ENCODE assay signal across 7 cellular contexts in genomic region chr17:42540558-42540957, GRCh38. TPM values are rescaled to one million over a fixed set of nuclear protein-coding genes. Genes with fewer than 3 reads are reported as not detected.
DNase-seq lines count a peak whose midpoint lies in the region; ATAC-seq and TF ChIP-seq lines count a peak whose summit lies in the region.
"Not testable (repeated sequence)": the region's sequence is repeated elsewhere in the genome, so short reads cannot be mapped to it uniquely, and the experiment has no call there.

No MANE protein-coding gene starts in this region.

- H3K27me3 Mint-ChIP-seq in T-helper 1 cell treated with Interleukin-12 subunit alpha and Interleukin-12 subunit beta and Interleukin-4 antibody, amounts not matched to agents 30 μg/mL and 1 μg/mL, for 36 hours (ENCODE audit: low read depth); activated CD8-positive, alpha-beta memory T cell treated with anti-CD3 and anti-CD28 coated beads, Interleukin-2, amount 10 ng/mL, durations not matched to agents 7 days and 5 days; activated naive CD8-positive, alpha-beta T cell treated with anti-CD3 and anti-CD28 coated beads for 36 hours; nephron progenitor cell (ENCODE audit: low read depth, poor library complexity): not testable (repeated sequence)

- not testable (repeated sequence) for H3K36me3 ChIP-seq in HCT116 (ENCODE audit: control insufficient read depth in 1 of 2, insufficient read depth in 2 of 2, low read length in 2 of 2); hepatocyte (replicated peaks; ENCODE audit: insufficient read depth, low read depth)

- H3K4me2 ChIP-seq in HCT116 (ENCODE audit: low read length) = 0 out of 2 replicates have a peak overlapping the region, but pooled peaks have one; percentile 37
- not testable (repeated sequence) for H3K4me2 ChIP-seq in hepatocyte

- H3K4me1 Mint-ChIP-seq in T-helper 1 cell treated with Interleukin-12 subunit alpha and Interleukin-12 subunit beta and Interleukin-4 antibody, amounts not matched to agents 30 μg/mL and 1 μg/mL, for 36 hours (ENCODE audit: low read depth) = peaks cover 35% of the 10 kb centered on the region
- peaks cover 37% of the 10 kb centered on the region for H3K4me1 Mint-ChIP-seq in activated CD8-positive, alpha-beta memory T cell treated with anti-CD3 and anti-CD28 coated beads, Interleukin-2, amount 10 ng/mL, durations not matched to agents 7 days and 5 days
- peaks cover 32% of the 10 kb centered on the region for H3K4me1 Mint-ChIP-seq in activated naive CD8-positive, alpha-beta T cell treated with anti-CD3 and anti-CD28 coated beads for 36 hours
- H3K4me1 Mint-ChIP-seq in nephron progenitor cell = peaks cover 35% of the 10 kb centered on the region

- not testable (repeated sequence) for H3K9ac ChIP-seq in HCT116 (ENCODE audit: low read length)

- CTCF ChIA-PET in HCT116 (lab: Charles Lee) = not testable (repeated sequence)
- CTCF ChIA-PET in activated CD8-positive, alpha-beta memory T cell treated with anti-CD3 and anti-CD28 coated beads, Interleukin-2, amount 10 ng/mL, durations not matched to agents 7 days and 5 days (lab: Charles Lee) = interaction anchor here (1.1 to 2.0 kb wide), 6 partner anchors 10 to 38 kb away, joined by 3 to 10 read pairs (median 5); no protein-coding TSS in a partner anchor

- not testable (repeated sequence) for H3K79me2 ChIP-seq in HCT116 (ENCODE audit: insufficient read depth, low read length)
- peaks cover 18% of the 10 kb centered on the region for H3K79me2 ChIP-seq in hepatocyte

- peak overlapping the region; percentile 16 for H3K4me3 Mint-ChIP-seq in T-helper 1 cell treated with Interleukin-12 subunit alpha and Interleukin-12 subunit beta and Interleukin-4 antibody, amounts not matched to agents 30 μg/mL and 1 μg/mL, for 36 hours
- not testable (repeated sequence) for H3K4me3 Mint-ChIP-seq in activated CD8-positive, alpha-beta memory T cell treated with anti-CD3 and anti-CD28 coated beads, Interleukin-2, amount 10 ng/mL, durations not matched to agents 7 days and 5 days; nephron progenitor cell
- H3K4me3 Mint-ChIP-seq in activated naive CD8-positive, alpha-beta T cell treated with anti-CD3 and anti-CD28 coated beads for 36 hours = peak overlapping the region; percentile 29

- not testable (repeated sequence) for H3K9me3 ChIP-seq in HCT116 (ENCODE audit: control insufficient read depth in 1 of 2, insufficient read depth in 1 of 2, low read depth in 1 of 2, low read length in 2 of 2); hepatocyte (ENCODE audit: low read depth)

- not testable (repeated sequence) for H2AFZ ChIP-seq in HCT116 (ENCODE audit: low read depth, low read length, poor library complexity, severe bottlenecking); hepatocyte

- not testable (repeated sequence) for H3K9me3 Mint-ChIP-seq in T-helper 1 cell treated with Interleukin-12 subunit alpha and Interleukin-12 subunit beta and Interleukin-4 antibody, amounts not matched to agents 30 μg/mL and 1 μg/mL, for 36 hours; activated CD8-positive, alpha-beta memory T cell treated with anti-CD3 and anti-CD28 coated beads, Interleukin-2, amount 10 ng/mL, durations not matched to agents 7 days and 5 days (ENCODE audit: low read depth); activated naive CD8-positive, alpha-beta T cell treated with anti-CD3 and anti-CD28 coated beads for 36 hours; nephron progenitor cell

- TF ChIP-seq RAD21 in HCT116 (IDR thresholded peaks at IDR 0.05; ENCODE audit: low read depth) = not testable (repeated sequence)

- not testable (repeated sequence) for H3K4me3 ChIP-seq in HCT116 (replicated peaks in 1 of 2; ENCODE audit: low read depth in 1 of 2, low read length in 2 of 2); hepatocyte

- not testable (repeated sequence) for H3K9me2 ChIP-seq in HCT116 (ENCODE audit: insufficient read depth); hepatocyte (replicated peaks; ENCODE audit: insufficient read depth)

- H3K4me1 ChIP-seq in HCT116 (ENCODE audit: control insufficient read depth in 1 of 2, insufficient read depth in 2 of 2, low read length in 2 of 2) (peaks cover 17 to 28% of the 10 kb centered on the region in 2 experiments), hepatocyte (ENCODE audit: insufficient read depth) (peaks cover 12% of the 10 kb centered on the region)

- H3K27me3 ChIP-seq in HCT116 (ENCODE audit: insufficient read depth, low read length); hepatocyte: not testable (repeated sequence)

- RAD21 ChIA-PET in HCT116 (lab: Charles Lee; ENCODE audit: low non-redundant PET in 1 of 2, low total read pairs in 2 of 2, uncharacterized antibody in 2 of 2, unreplicated experiment in 2 of 2) = not testable (repeated sequence)

- BruUV-seq in HCT116 (replicated peaks; lab: Mats Ljungman, UMichigan) = not testable (repeated sequence)

- not testable (repeated sequence) for H4K20me1 ChIP-seq in HCT116 (ENCODE audit: insufficient read depth); hepatocyte (ENCODE audit: insufficient read depth, poor library complexity, severe bottlenecking)

- not testable (repeated sequence) for TF ChIP-seq CTCF in HCT116 (IDR thresholded peaks at IDR 0.05 in 2 of 3, conservative IDR thresholded peaks at IDR 0.05 in 1 of 3; ENCODE audit: borderline replicate concordance in 1 of 3, insufficient read depth in 1 of 3, low read depth in 2 of 3, low read length in 2 of 3); hepatocyte (IDR thresholded peaks at IDR 0.05; ENCODE audit: poor library complexity); nephron progenitor cell (IDR thresholded peaks at IDR 0.05)

- intact Hi-C loops in HCT116 (cut with micrococcal nuclease) = not testable (repeated sequence)

- 97% methylated on average over 4 of the region's 4 CpGs for WGBS in hepatocyte (ENCODE audit: low lambda C conversion rate, missing lambda C conversion rate)

- peaks cover 18% of the 10 kb centered on the region for H3K36me3 Mint-ChIP-seq in T-helper 1 cell treated with Interleukin-12 subunit alpha and Interleukin-12 subunit beta and Interleukin-4 antibody, amounts not matched to agents 30 μg/mL and 1 μg/mL, for 36 hours (ENCODE audit: low read depth)
- H3K36me3 Mint-ChIP-seq in activated CD8-positive, alpha-beta memory T cell treated with anti-CD3 and anti-CD28 coated beads, Interleukin-2, amount 10 ng/mL, durations not matched to agents 7 days and 5 days = peaks cover 11% of the 10 kb centered on the region
- H3K36me3 Mint-ChIP-seq in activated naive CD8-positive, alpha-beta T cell treated with anti-CD3 and anti-CD28 coated beads for 36 hours = peaks cover 34% of the 10 kb centered on the region
- H3K36me3 Mint-ChIP-seq in nephron progenitor cell (ENCODE audit: low read depth) = peaks cover 17% of the 10 kb centered on the region

- not testable (repeated sequence) for ATAC-seq in HCT116; activated CD8-positive, alpha-beta memory T cell treated with anti-CD3 and anti-CD28 coated beads, Interleukin-2, amount 10 ng/mL, durations not matched to agents 7 days and 5 days

- DNase-seq in AG20443 (ENCODE audit: low spot score) = peak; percentile 1
- not testable (repeated sequence) for DNase-seq in HCT116 (ENCODE audit: low read depth, low spot score); activated CD8-positive, alpha-beta memory T cell treated with anti-CD3 and anti-CD28 coated beads, Interleukin-2, amount 10 ng/mL, durations not matched to agents 7 days and 5 days; activated naive CD8-positive, alpha-beta T cell treated with anti-CD3 and anti-CD28 coated beads for 36 hours; hepatocyte (ENCODE audit: low spot score); nephron progenitor cell

- not testable (repeated sequence) for TF ChIP-seq POLR2A in HCT116 (IDR thresholded peaks at IDR 0.05; ENCODE audit: borderline replicate concordance, extremely low read depth, insufficient read depth, insufficient read length)

- POLR2A ChIA-PET in HCT116 (lab: Charles Lee) = not testable (repeated sequence)

- not testable (repeated sequence) for H3K27ac ChIP-seq in HCT116 (ENCODE audit: low read depth, low read length)
- peak overlapping the region; percentile 89 for H3K27ac ChIP-seq in hepatocyte

- H3K27ac Mint-ChIP-seq in T-helper 1 cell treated with Interleukin-12 subunit alpha and Interleukin-12 subunit beta and Interleukin-4 antibody, amounts not matched to agents 30 μg/mL and 1 μg/mL, for 36 hours = peak overlapping the region; percentile 80
- peak overlapping the region; percentile 34 for H3K27ac Mint-ChIP-seq in activated CD8-positive, alpha-beta memory T cell treated with anti-CD3 and anti-CD28 coated beads, Interleukin-2, amount 10 ng/mL, durations not matched to agents 7 days and 5 days
- H3K27ac Mint-ChIP-seq in activated naive CD8-positive, alpha-beta T cell treated with anti-CD3 and anti-CD28 coated beads for 36 hours = peak overlapping the region; percentile 84
- H3K27ac Mint-ChIP-seq in nephron progenitor cell = peak overlapping the region; percentile 84

RNA-seq across cellular contexts. Expression of gene NAGLU, which starts 4.5 kb away (rescaled TPM):
- total RNA-seq in HCT116 (2021; ENCODE audit: unreplicated experiment) = 17.7 TPM
- 10.5 and 11.0 TPM in 2 replicates for polyA plus RNA-seq in HCT116 (2012)
- 10 to 100 TPM; 18.2 to 19.4 TPM for total RNA-seq in activated CD8-positive, alpha-beta memory T cell treated with anti-CD3 and anti-CD28 coated beads, Interleukin-2, amount 10 ng/mL, durations not matched to agents 7 days and 5 days
- 10 to 100 TPM; 10.6 to 13.6 TPM for total RNA-seq in activated naive CD8-positive, alpha-beta T cell treated with anti-CD3 and anti-CD28 coated beads for 36 hours
- total RNA-seq in hepatocyte = 76.4 and 78.1 TPM in 2 replicates
- 121 and 152 TPM in 2 replicates for polyA plus RNA-seq in hepatocyte

RNA-seq across cellular contexts. Expression of gene HSD17B1, which starts 12.2 kb away (rescaled TPM):
- total RNA-seq in HCT116 (2021; ENCODE audit: unreplicated experiment) (1.4 TPM), hepatocyte (0.12 and 2.7 TPM in 2 replicates)
- polyA plus RNA-seq in HCT116 (2012) = 1.6 and 1.8 TPM in 2 replicates
- 1 to 10 TPM in 1 of 2 experiments, under 1 TPM in 1; 0.70 to 1.1 TPM for total RNA-seq in activated CD8-positive, alpha-beta memory T cell treated with anti-CD3 and anti-CD28 coated beads, Interleukin-2, amount 10 ng/mL, durations not matched to agents 7 days and 5 days
- total RNA-seq in activated naive CD8-positive, alpha-beta T cell treated with anti-CD3 and anti-CD28 coated beads for 36 hours = under 1 TPM; 0.25 to 0.26 TPM
- polyA plus RNA-seq in hepatocyte = 4.8 and 6.6 TPM in 2 replicates

RNA-seq across cellular contexts. Expression of gene COASY, which starts 21.4 kb away (rescaled TPM):
- total RNA-seq in HCT116 (2021; ENCODE audit: unreplicated experiment) = 137 TPM
- polyA plus RNA-seq in HCT116 (2012) = 108 and 113 TPM in 2 replicates
- 100 to 1,000 TPM in 1 of 2 experiments, 10 to 100 TPM in 1; 95.9 to 108 TPM for total RNA-seq in activated CD8-positive, alpha-beta memory T cell treated with anti-CD3 and anti-CD28 coated beads, Interleukin-2, amount 10 ng/mL, durations not matched to agents 7 days and 5 days
- total RNA-seq in activated naive CD8-positive, alpha-beta T cell treated with anti-CD3 and anti-CD28 coated beads for 36 hours = 100 to 1,000 TPM; 111 TPM
- 27.7 and 33.9 TPM in 2 replicates for total RNA-seq in hepatocyte
- 91.6 and 93.9 TPM in 2 replicates for polyA plus RNA-seq in hepatocyte

RNA-seq across cellular contexts. Expression of gene MLX, which starts 26.3 kb away (rescaled TPM):
- total RNA-seq in HCT116 (2021; ENCODE audit: unreplicated experiment) (47.9 TPM), hepatocyte (29.7 and 34.0 TPM in 2 replicates)
- polyA plus RNA-seq in HCT116 (2012) = 51.7 and 52.4 TPM in 2 replicates
- total RNA-seq in activated CD8-positive, alpha-beta memory T cell treated with anti-CD3 and anti-CD28 coated beads, Interleukin-2, amount 10 ng/mL, durations not matched to agents 7 days and 5 days = 10 to 100 TPM; 54.8 to 60.4 TPM
- 10 to 100 TPM; 57.3 to 57.5 TPM for total RNA-seq in activated naive CD8-positive, alpha-beta T cell treated with anti-CD3 and anti-CD28 coated beads for 36 hours
- 33.1 and 39.5 TPM in 2 replicates for polyA plus RNA-seq in hepatocyte

RNA-seq across cellular contexts. Expression of gene PSMC3IP, which starts 37.0 kb away (rescaled TPM):
- total RNA-seq in HCT116 (2021; ENCODE audit: unreplicated experiment) (24.3 TPM), hepatocyte (1.5 and 1.9 TPM in 2 replicates)
- 15.4 and 18.2 TPM in 2 replicates for polyA plus RNA-seq in HCT116 (2012)
- 10 to 100 TPM; 24.4 to 25.5 TPM for total RNA-seq in activated CD8-positive, alpha-beta memory T cell treated with anti-CD3 and anti-CD28 coated beads, Interleukin-2, amount 10 ng/mL, durations not matched to agents 7 days and 5 days
- 10 to 100 TPM; 32.5 to 36.2 TPM for total RNA-seq in activated naive CD8-positive, alpha-beta T cell treated with anti-CD3 and anti-CD28 coated beads for 36 hours
- polyA plus RNA-seq in hepatocyte = 3.7 and 4.2 TPM in 2 replicates

Comparison
In these comparisons a context has a peak if more than half of its experiments do, and no peak if none do; other contexts are left out.
1. H3K27ac Mint-ChIP-seq: peak in every context shown above with its lines; median percentile 84 in activated naive CD8-positive, alpha-beta T cell treated with anti-CD3 and anti-CD28 coated beads for 36 hours; 84 in nephron progenitor cell; 80 in T-helper 1 cell treated with Interleukin-12 subunit alpha and Interleukin-12 subunit beta and Interleukin-4 antibody, amounts not matched to agents 30 μg/mL and 1 μg/mL, for 36 hours; 34 in activated CD8-positive, alpha-beta memory T cell treated with anti-CD3 and anti-CD28 coated beads, Interleukin-2, amount 10 ng/mL, durations not matched to agents 7 days and 5 days.